9 cellular contexts compared by ENCODE assay signal in genomic region chr2:65032016-65032975, GRCh38. TPM values are rescaled to one million over a fixed set of nuclear protein-coding genes. Genes with fewer than 3 reads are reported as not detected.
DNase-seq lines count a peak whose midpoint lies in the region; ATAC-seq and TF ChIP-seq lines count a peak whose summit lies in the region.
"Had no signal": no experiment of that assay in that cellular context is flagged by ENCODE, and none has a peak within 500 bp of the region (broad histone marks: within the 10 kb centered on the region; RNA-seq: fewer than 3 reads in every experiment).

No MANE protein-coding gene starts in this region.

- DNase-seq in CD4-positive, alpha-beta T cell: peak in 1 of 10 experiments; percentile 3
- DNase-seq in mesothelial cell of epicardium (ENCODE audit: low spot score in 2 of 2, unreplicated experiment in 2 of 2) (no peak), NCI-H1417 treated with DMSO at 0.1 percent for 48 hours (lab: John Stamatoyannopoulos, UW) (no peak), activated gamma-delta T cell treated with Interleukin-2 at 50 U/mL for 16 hours (no peak), posterior vena cava (ENCODE audit: low spot score) (no peak)
- DNase-seq: central memory CD4-positive, alpha-beta T cell had no signal

- peak overlapping the region; percentile 74 for H3K27ac Mint-ChIP-seq in CD4-positive, alpha-beta T cell
- peak overlapping the region; percentile 60 for H3K27ac Mint-ChIP-seq in mesothelial cell of epicardium

- H3K36me3 Mint-ChIP-seq in CD4-positive, alpha-beta T cell (ENCODE audit: low read depth): no peaks in the 10 kb centered on the region
- no peaks in the 10 kb centered on the region for H3K36me3 Mint-ChIP-seq in mesothelial cell of epicardium

- H3K4me3 Mint-ChIP-seq in CD4-positive, alpha-beta T cell: peak overlapping the region; percentile 66
- H3K4me3 Mint-ChIP-seq in mesothelial cell of epicardium: no peak overlapping the region

- peaks cover 26% of the 10 kb centered on the region for H3K4me1 Mint-ChIP-seq in CD4-positive, alpha-beta T cell (ENCODE audit: low read depth)
- H3K4me1 Mint-ChIP-seq in mesothelial cell of epicardium: peaks cover 13% of the 10 kb centered on the region

- peak; percentile 22 for ATAC-seq in CD4-positive, alpha-beta T cell (ENCODE audit: poor library complexity)
- ATAC-seq in GM19468 (IDR thresholded peaks at IDR 0.05; ENCODE audit: extremely low read depth, unreplicated experiment) (peak; percentile 31), HG03196 (IDR thresholded peaks at IDR 0.05; ENCODE audit: unreplicated experiment) (no peak)

- TF ChIP-seq CTCF in CD4-positive, alpha-beta T cell (IDR thresholded peaks at IDR 0.05): no peak
- TF ChIP-seq CTCF in VCaP (conservative IDR thresholded peaks at IDR 0.05) (no peak), mesothelial cell of epicardium (IDR thresholded peaks at IDR 0.05; ENCODE audit: unreplicated experiment) (no peak)

- no peaks in the 10 kb centered on the region for H3K9me3 ChIP-seq in CD4-positive, alpha-beta T cell (ENCODE audit: control insufficient read depth, low read length)

- CTCF ChIA-PET in CD4-positive, alpha-beta T cell (lab: Charles Lee): interaction anchor here (4.1 kb wide), 1 partner anchor 114 kb away, joined by 22 read pairs; no protein-coding TSS in a partner anchor

- H3K27me3 ChIP-seq in CD4-positive, alpha-beta T cell (ENCODE audit: control insufficient read depth, insufficient read depth, low read length): no peaks in the 10 kb centered on the region

- H3K27ac ChIP-seq in CD4-positive, alpha-beta T cell (ENCODE audit: low read depth, low read length): peak overlapping the region; percentile 61
- H3K27ac ChIP-seq in VCaP: peak overlapping the region; percentile 38; the same call in 1 of the 2 replicates

- POLR2A ChIA-PET in CD4-positive, alpha-beta T cell (lab: Charles Lee): interaction anchor here (1.0 to 3.5 kb wide), 5 partner anchors 12 to 195 kb away, joined by 3 to 17 read pairs (median 5); partner anchors contain the start of genes ACTR2 and CEP68

- H3K27me3 Mint-ChIP-seq in CD4-positive, alpha-beta T cell: no peaks in the 10 kb centered on the region
- H3K27me3 Mint-ChIP-seq in mesothelial cell of epicardium (ENCODE audit: low read depth): no peaks in the 10 kb centered on the region

- intact Hi-C loops in CD4-positive, alpha-beta T cell (cut with DNase I, micrococcal nuclease): loop anchor here in 1 of 2 experiments (10.0 kb wide), 1 partner anchor 697 kb away; no protein-coding TSS in a partner anchor
- intact Hi-C loops in posterior vena cava (cut with DNase I): loop anchor here in 1 of 2 donors (5.0 kb wide), 1 partner anchor 115 kb away; no protein-coding TSS in a partner anchor

- no peaks in the 10 kb centered on the region for H3K9me3 Mint-ChIP-seq in CD4-positive, alpha-beta T cell
- no peaks in the 10 kb centered on the region for H3K9me3 Mint-ChIP-seq in mesothelial cell of epicardium

RNA-seq across cellular contexts. Expression of gene CEP68, which starts 23.9 kb away (rescaled TPM):
- total RNA-seq in CD4-positive, alpha-beta T cell: 10 to 100 TPM; 19.4 to 20.1 TPM
- total RNA-seq in mesothelial cell of epicardium (22.2 to 23.0 TPM (median 22.4 TPM) in 3 replicates), posterior vena cava (10 to 100 TPM; 16.2 to 20.3 TPM)

RNA-seq across cellular contexts. Expression of gene SLC1A4, which starts 43.1 kb away (rescaled TPM):
- total RNA-seq in CD4-positive, alpha-beta T cell: 1 to 10 TPM; 2.4 to 2.8 TPM
- total RNA-seq in mesothelial cell of epicardium (4.3 to 6.0 TPM (median 5.3 TPM) in 3 replicates), posterior vena cava (10 to 100 TPM; 13.9 to 16.4 TPM)
